8 cellular contexts compared by ENCODE assay signal in genomic region chr6:27517928-27518787, GRCh38. TPM values are rescaled to one million over a fixed set of nuclear protein-coding genes. Genes with fewer than 3 reads are reported as not detected.
A peak's percentile ranks its signal among the peaks of the same experiment; 100 is the strongest.
DNase-seq lines count a peak whose midpoint lies in the region; ATAC-seq, FAIRE-seq and TF ChIP-seq lines count a peak whose summit lies in the region.

No MANE protein-coding gene starts in this region.

- H3K9ac ChIP-seq in adipocyte (ENCODE audit: low read length) = peak overlapping the region; percentile 90
- peak overlapping the region in 1 of 2 donors; percentile 70 for H3K9ac ChIP-seq in kidney (ENCODE audit: low read length in 2 of 2)

- intact Hi-C loops in kidney (cut with DNase I) = no loop called here

- H3K4me1 ChIP-seq in adipocyte (ENCODE audit: control insufficient read depth, insufficient read depth, low read length) (peaks cover 6% of the 10 kb centered on the region), kidney (ENCODE audit: control insufficient read depth in 1 of 2, insufficient read depth in 1 of 2, low read depth in 1 of 2, low read length in 2 of 2) (peaks cover 0 to 4% of the 10 kb centered on the region in 2 donors), thoracic aorta (ENCODE audit: control insufficient read depth in 1 of 2, low read depth in 2 of 2) (peaks cover 0 to 10% of the 10 kb centered on the region in 2 donors)

- DNase-seq in NCI-H2227 (lab: John Stamatoyannopoulos, UW; ENCODE audit: unreplicated experiment) = peak; percentile 21
- no peak for DNase-seq in NCI-H2227 treated with DMSO at 0.1 percent for 48 hours (lab: John Stamatoyannopoulos, UW)
- peak; percentile 44 for DNase-seq in NB4 (ENCODE audit: low read depth)
- no peak for DNase-seq in adipocyte (ENCODE audit: low read depth)
- no peak for DNase-seq in kidney
- no peak for DNase-seq in thoracic aorta (ENCODE audit: low spot score)
- no peak for DNase-seq in HuH-7.5 (ENCODE audit: low spot score)

- no peak for TF ChIP-seq CTCF in NB4 (IDR thresholded peaks at IDR 0.05; ENCODE audit: low read depth, low read length)
- TF ChIP-seq CTCF in kidney (IDR thresholded peaks at IDR 0.05; ENCODE audit: borderline replicate concordance, extremely low read depth, insufficient read depth) = no peak
- TF ChIP-seq CTCF in thoracic aorta (IDR thresholded peaks at IDR 0.05) = no peak

- no peak overlapping the region for H3K27ac ChIP-seq in kidney (ENCODE audit: low read depth in 2 of 2, low read length in 2 of 2)
- peak overlapping the region; percentile 93 to 95 for H3K27ac ChIP-seq in thoracic aorta

- TF ChIP-seq POLR2A in NB4 (IDR thresholded peaks at IDR 0.05; ENCODE audit: extremely low read depth, insufficient read length) = no peak

- FAIRE-seq in kidney (lab: Jason Lieb, UNC) = no peak

- no peak for ATAC-seq in thoracic aorta (ENCODE audit: insufficient number of reproducible peaks, low FRiP score, low read depth)
- no peak for ATAC-seq in GM18868 (IDR thresholded peaks at IDR 0.05; ENCODE audit: unreplicated experiment)

- H3K36me3 ChIP-seq in adipocyte (ENCODE audit: control insufficient read depth, insufficient read depth, low read length, severe bottlenecking) = no peaks in the 10 kb centered on the region
- no peaks in the 10 kb centered on the region for H3K36me3 ChIP-seq in kidney (ENCODE audit: control insufficient read depth in 1 of 2, insufficient read depth in 2 of 2, low read length in 2 of 2)
- no peaks in the 10 kb centered on the region for H3K36me3 ChIP-seq in thoracic aorta

- peaks cover 37% of the 10 kb centered on the region for H3K27me3 ChIP-seq in adipocyte (replicated peaks; ENCODE audit: control insufficient read depth, insufficient read depth, low read length)
- H3K27me3 ChIP-seq in thoracic aorta (replicated peaks; ENCODE audit: insufficient read depth) = no peaks in the 10 kb centered on the region

- H3K4me3 ChIP-seq in NB4 (ENCODE audit: low read depth, low read length) (peak overlapping the region; percentile 82), adipocyte (ENCODE audit: low read length) (peak overlapping the region; percentile 89), kidney (ENCODE audit: low read length in 2 of 2) (peak overlapping the region; percentile 61 to 93), thoracic aorta (peak overlapping the region; percentile 90)

- H3K9me3 ChIP-seq in adipocyte (ENCODE audit: control insufficient read depth, low read length) = no peaks in the 10 kb centered on the region
- no peaks in the 10 kb centered on the region for H3K9me3 ChIP-seq in kidney (ENCODE audit: control insufficient read depth in 1 of 2, low read length in 2 of 2)
- H3K9me3 ChIP-seq in thoracic aorta = no peaks in the 10 kb centered on the region

RNA-seq across cellular contexts. Expression of gene ZNF184, which starts 45.3 kb away (rescaled TPM):
- total RNA-seq in kidney = 8.0 TPM
- polyA plus RNA-seq in kidney (ENCODE audit: insufficient read depth, low read depth, low replicate concordance) = 4.4 TPM
- total RNA-seq in thoracic aorta = 1 to 10 TPM; 3.4 to 5.0 TPM

Comparison
In these comparisons a context has a peak if more than half of its experiments do, and no peak if none do; other contexts are left out.
1. DNase-seq: peak in NCI-H2227 (single experiment) and NB4 (single experiment); none in NCI-H2227 treated with DMSO at 0.1 percent for 48 hours (single experiment), adipocyte (single experiment), kidney (single experiment), thoracic aorta (single experiment) and HuH-7.5 (single experiment).
2. H3K27ac ChIP-seq: peak in thoracic aorta (2 of 2); none in kidney (0 of 2).
3. Peak in every context shown above with its lines, with median percentiles within 50 percentile points of each other: H3K4me3 ChIP-seq.